In the genomic region with DNA sequence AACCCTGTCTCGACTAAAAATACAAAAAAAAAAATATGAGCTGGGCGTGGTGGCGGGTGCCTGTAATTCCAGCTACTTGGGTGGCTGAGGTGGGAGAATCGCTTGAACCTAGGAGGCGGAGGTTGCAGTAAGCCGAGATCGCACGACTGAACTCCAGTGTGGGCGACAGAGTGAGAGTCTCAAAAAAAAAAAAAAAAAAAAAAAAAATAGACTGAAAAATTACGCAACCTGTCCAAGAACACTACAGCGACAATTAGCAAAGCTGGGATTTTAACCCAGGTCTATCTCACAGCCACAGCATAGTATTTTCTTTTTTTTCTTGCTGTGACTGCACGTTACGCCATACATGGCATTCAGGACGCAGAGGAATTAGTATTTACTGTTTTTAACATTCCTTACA, we compare ENCODE assay signal across 10 cellular contexts. TPM values are rescaled to one million over a fixed set of nuclear protein-coding genes. Genes with fewer than 3 reads are reported as not detected.
DNase-seq lines count a peak whose midpoint lies in the region; ATAC-seq, FAIRE-seq and TF ChIP-seq lines count a peak whose summit lies in the region.
"Had no signal": no experiment of that assay in that cellular context is flagged by ENCODE, and none has a peak within 500 bp of the region (broad histone marks: within the 10 kb centered on the region; RNA-seq: fewer than 3 reads in every experiment).

No MANE protein-coding gene starts in this region.

- H3K9me3 Mint-ChIP-seq in astrocyte (ENCODE audit: unreplicated experiment) = peaks cover 9% of the 10 kb centered on the region

- H3K4me3 ChIP-seq in heart right ventricle (peak overlapping the region; percentile 85 to 99 (median 98)), astrocyte (ENCODE audit: insufficient read depth, low read depth, low read length) (peak overlapping the region; percentile 79), mesendoderm (ENCODE audit: low read length) (no peak overlapping the region), vagina (peak overlapping the region; percentile 87 to 93)

- peaks cover 17% of the 10 kb centered on the region for H4K20me1 ChIP-seq in astrocyte (ENCODE audit: insufficient read depth, low read length)

- no peak overlapping the region for H3K18ac ChIP-seq in mesendoderm (ENCODE audit: low read length)

- no peak overlapping the region for H2BK15ac ChIP-seq in mesendoderm (replicated peaks; ENCODE audit: low read depth)

- no peak for TF ChIP-seq POLR2A in vagina (IDR thresholded peaks at IDR 0.05)

- H3K9me3 ChIP-seq in heart right ventricle (peaks cover 0 to 15% (median 10%) of the 10 kb centered on the region in 11 donors), astrocyte (ENCODE audit: insufficient read depth, low read depth, low read length) (no peaks in the 10 kb centered on the region), vagina (peaks cover 3% of the 10 kb centered on the region)

- H3K4me1 ChIP-seq in heart right ventricle (peaks cover 2 to 34% (median 26%) of the 10 kb centered on the region in 9 donors), astrocyte (ENCODE audit: insufficient read depth, low read length) (peaks cover 10% of the 10 kb centered on the region), mesendoderm (ENCODE audit: control insufficient read depth, low read depth, low read length) (no peaks in the 10 kb centered on the region), vagina (peaks cover 43% of the 10 kb centered on the region)

- peaks cover 15% of the 10 kb centered on the region for H3K36me3 Mint-ChIP-seq in astrocyte (ENCODE audit: low read depth, unreplicated experiment)

- H3K27ac Mint-ChIP-seq in astrocyte (ENCODE audit: unreplicated experiment) = no peak overlapping the region

- no peak overlapping the region for H2BK120ac ChIP-seq in mesendoderm (ENCODE audit: low read depth, low read length)

- H3K79me2 ChIP-seq in astrocyte (ENCODE audit: insufficient read depth, low read length) = peaks cover 56% of the 10 kb centered on the region
- H3K79me2 ChIP-seq in mesendoderm (ENCODE audit: control insufficient read depth, insufficient read depth, low read length) = peaks cover 11% of the 10 kb centered on the region

- H3K9ac ChIP-seq in astrocyte (ENCODE audit: low read length) (peak overlapping the region; percentile 96), mesendoderm (ENCODE audit: low read length) (peak overlapping the region; percentile 85)

- H3K4me1 Mint-ChIP-seq in astrocyte (ENCODE audit: low read depth, unreplicated experiment) = peaks cover 7% of the 10 kb centered on the region

- TF ChIP-seq CTCF in heart right ventricle (IDR thresholded peaks at IDR 0.05) = no peak
- no peak for TF ChIP-seq CTCF in astrocyte (IDR thresholded peaks at IDR 0.05; ENCODE audit: insufficient read depth, low read depth, low read length)
- TF ChIP-seq CTCF in vagina (IDR thresholded peaks at IDR 0.05) = no peak

- H2AK5ac ChIP-seq in mesendoderm (ENCODE audit: low read length) = no peak overlapping the region

- peak overlapping the region in 7 of 10 donors; percentile 96 to 99 (median 98) for H3K27ac ChIP-seq in heart right ventricle
- H3K27ac ChIP-seq in astrocyte (ENCODE audit: low read depth, low read length) = no peak overlapping the region
- H3K27ac ChIP-seq in mesendoderm (ENCODE audit: low read depth, low read length) = no peak overlapping the region
- peak overlapping the region; percentile 97 for H3K27ac ChIP-seq in vagina

- FAIRE-seq in astrocyte (lab: Jason Lieb, UNC) = no peak

- intact Hi-C loops in heart right ventricle (cut with DNase I) (loop anchor here in 3 of 10 donors (5.0 to 10.0 kb wide), 3 partner anchors 55 to 85 kb away; no protein-coding TSS in a partner anchor), cardiac septum (cut with DNase I) (no loop called here), vagina (cut with DNase I) (loop anchor here (10.0 kb wide), 1 partner anchor 55 kb away; no protein-coding TSS in a partner anchor)

- no peaks in the 10 kb centered on the region for H3K27me3 ChIP-seq in heart right ventricle
- H3K27me3 ChIP-seq in astrocyte (ENCODE audit: insufficient read depth, low read length) = no peaks in the 10 kb centered on the region
- no peaks in the 10 kb centered on the region for H3K27me3 ChIP-seq in mesendoderm (ENCODE audit: insufficient read depth, low read length, poor library complexity)
- no peaks in the 10 kb centered on the region for H3K27me3 ChIP-seq in vagina

- peaks cover 4% of the 10 kb centered on the region for H3K79me1 ChIP-seq in mesendoderm (ENCODE audit: low read length)

- no peak overlapping the region for H4K5ac ChIP-seq in mesendoderm (ENCODE audit: low read length)

- peak overlapping the region; percentile 93 for H3K4me3 Mint-ChIP-seq in astrocyte (ENCODE audit: unreplicated experiment)

- H3K23ac ChIP-seq in mesendoderm (ENCODE audit: low read length) = no peak overlapping the region

- no peak for ATAC-seq in heart right ventricle
- no peak for ATAC-seq in GM21717 (IDR thresholded peaks at IDR 0.05; ENCODE audit: unreplicated experiment)

- H2BK5ac ChIP-seq in mesendoderm (ENCODE audit: low read length) = no peak overlapping the region

- H3K4me2 ChIP-seq in astrocyte (ENCODE audit: low read length) = peak overlapping the region; percentile 85
- peak overlapping the region; percentile 80 for H3K4me2 ChIP-seq in mesendoderm (ENCODE audit: low read length)

- H3K36me3 ChIP-seq in heart right ventricle (peaks cover 0 to 20% (median 10%) of the 10 kb centered on the region in 9 donors), astrocyte (ENCODE audit: insufficient read depth, low read length) (no peaks in the 10 kb centered on the region), mesendoderm (ENCODE audit: control insufficient read depth, insufficient read depth, low read length) (no peaks in the 10 kb centered on the region), vagina (no peaks in the 10 kb centered on the region)

- H3K27me3 Mint-ChIP-seq in astrocyte (ENCODE audit: low read depth, unreplicated experiment) = no peaks in the 10 kb centered on the region

- H3K4ac ChIP-seq in mesendoderm (ENCODE audit: low read depth, low read length) = no peak overlapping the region

- DNase-seq in heart right ventricle (no peak), cardiac septum (ENCODE audit: low spot score) (no peak), astrocyte (ENCODE audit: low read depth) (no peak), mesendoderm (no peak), vagina (ENCODE audit: extremely low spot score in 2 of 2) (no peak), NCI-H1930 (lab: John Stamatoyannopoulos, UW) (no peak), NCI-H2029 treated with DMSO at 0.1 percent for 48 hours (lab: John Stamatoyannopoulos, UW) (no peak)
- DNase-seq: GDM1, NCI-H774 had no signal

- H4K8ac ChIP-seq in mesendoderm (ENCODE audit: low read depth, low read length) = no peak overlapping the region

- no peak overlapping the region for H3K56ac ChIP-seq in mesendoderm (ENCODE audit: low read length)

- no peak overlapping the region for H2AFZ ChIP-seq in astrocyte (ENCODE audit: low read depth, low read length)

- WGBS in heart right ventricle, 2 donors = 92 to 93% methylated on average over 14 of the region's 14 CpGs
- no CpG with 5 or more reads among the region's 14 CpGs for WGBS in mesendoderm (ENCODE audit: extremely low coverage, insufficient coverage, low lambda C conversion rate)

RNA-seq across cellular contexts. Expression of gene RABGEF1, which starts 1.1 kb away (rescaled TPM):
- total RNA-seq in heart right ventricle (10 to 100 TPM; 13.3 to 23.4 (median 17.4) TPM), cardiac septum (19.1 TPM), astrocyte (31.4 and 33.2 TPM in 2 replicates), vagina (27.7 TPM)
- polyA plus RNA-seq in heart right ventricle = 10 to 100 TPM in 1 of 2 donors, 1 to 10 TPM in 1; 7.2 to 10.8 TPM
- polyA plus RNA-seq in mesendoderm (2013, experiment 1 of 2) = 10.8 TPM
- 9.9 TPM for polyA plus RNA-seq in mesendoderm (2013, experiment 2 of 2)

Comparison
In these comparisons a context has a peak if more than half of its experiments do, and no peak if none do; other contexts are left out.
1. H3K27ac ChIP-seq: peak in heart right ventricle (7 of 10) and vagina (single experiment); none in astrocyte (single experiment) and mesendoderm (single experiment).